ENCODE assay signal across 8 cellular contexts in genomic region chr12:6662906-6663742, GRCh38. TPM values are rescaled to one million over a fixed set of nuclear protein-coding genes. Genes with fewer than 3 reads are reported as not detected.
DNase-seq lines count a peak whose midpoint lies in the region; ATAC-seq, FAIRE-seq and TF ChIP-seq lines count a peak whose summit lies in the region.

Gene ING4, minus strand, starts transcription at chr12:6663119. Its CDS starts 18 bp downstream, at chr12:6663101.

- peaks cover 30% of the 10 kb centered on the region for H3K36me3 ChIP-seq in KOPT-K1 (ENCODE audit: insufficient read depth, low read length)
- peaks cover 17 to 35% (median 25%) of the 10 kb centered on the region in 4 donors for H3K36me3 ChIP-seq in esophagus muscularis mucosa
- peaks cover 12 to 23% of the 10 kb centered on the region in 2 donors for H3K36me3 ChIP-seq in muscle layer of duodenum (ENCODE audit: control insufficient read depth in 1 of 2, insufficient read depth in 2 of 2, low read length in 2 of 2)

- H3K27ac ChIP-seq in KOPT-K1 (ENCODE audit: low read depth, low read length, poor library complexity, severe bottlenecking) (peak within 1 kb of the TSS; percentile 75), esophagus muscularis mucosa (replicated peaks in 1 of 4) (peak within 1 kb of the TSS; percentile 77 to 84 (median 82)), muscle layer of duodenum (ENCODE audit: low read length) (peak within 1 kb of the TSS; percentile 80)

- TF ChIP-seq CTCF in esophagus muscularis mucosa (IDR thresholded peaks at IDR 0.05) = peak in 1 of 3 experiments; percentile 4

- 2% methylated on average over 30 of the region's 37 CpGs for WGBS in esophagus muscularis mucosa

- peaks cover 13 to 40% (median 21%) of the 10 kb centered on the region in 4 donors for H3K4me1 ChIP-seq in esophagus muscularis mucosa
- H3K4me1 ChIP-seq in muscle layer of duodenum (ENCODE audit: control insufficient read depth in 1 of 2, insufficient read depth in 2 of 2, low read length in 2 of 2) = peaks cover 10% of the 10 kb centered on the region in 2 donors

- H3K9me3 ChIP-seq in KOPT-K1 (ENCODE audit: insufficient read depth, low read length, poor library complexity, severe bottlenecking) (no peaks in the 10 kb centered on the region), esophagus muscularis mucosa (no peaks in the 10 kb centered on the region), muscle layer of duodenum (ENCODE audit: control insufficient read depth in 1 of 2, low read length in 2 of 2) (no peaks in the 10 kb centered on the region)

- no peak for TF ChIP-seq EP300 in esophagus muscularis mucosa (IDR thresholded peaks at IDR 0.05)

- H3K4me3 Mint-ChIP-seq in activated T-cell treated with anti-CD3 and anti-CD28 coated beads, Interleukin-2, amount 50 U/mL, for 72 hours = peak within 1 kb of the TSS; percentile 92 to 100

- H3K4me1 Mint-ChIP-seq in activated T-cell treated with anti-CD3 and anti-CD28 coated beads, Interleukin-2, amount 50 U/mL, for 72 hours (ENCODE audit: low read depth) = peaks cover 36% of the 10 kb centered on the region

- H3K27me3 ChIP-seq in esophagus muscularis mucosa (no peaks in the 10 kb centered on the region), muscle layer of duodenum (ENCODE audit: low read depth, low read length) (no peaks in the 10 kb centered on the region)

- H3K4me3 ChIP-seq in esophagus muscularis mucosa = peak within 1 kb of the TSS; percentile 74 to 88 (median 82)
- H3K4me3 ChIP-seq in muscle layer of duodenum (ENCODE audit: low read depth in 1 of 2, low read length in 2 of 2) = peak within 1 kb of the TSS; percentile 90 to 95

- peaks cover 2 to 8% of the 10 kb centered on the region in 2 donors for H3K36me3 Mint-ChIP-seq in activated T-cell treated with anti-CD3 and anti-CD28 coated beads, Interleukin-2, amount 50 U/mL, for 72 hours (ENCODE audit: insufficient read depth in 2 of 2)

- peak; percentile 99 for ATAC-seq in GM21786 (IDR thresholded peaks at IDR 0.05; ENCODE audit: unreplicated experiment)
- ATAC-seq in activated T-cell treated with anti-CD3 and anti-CD28 coated beads, Interleukin-2, amount 50 U/mL, for 72 hours (replicated peaks in 1 of 2) = peak; percentile 100

- peak within 1 kb of the TSS; percentile 79 for H3K27ac Mint-ChIP-seq in activated T-cell treated with anti-CD3 and anti-CD28 coated beads, Interleukin-2, amount 50 U/mL, for 72 hours

- DNase-seq in DMS79 (lab: John Stamatoyannopoulos, UW) = peak; percentile 99
- peak; percentile 98 for DNase-seq in RCC 7860 (ENCODE audit: low spot score)
- peak; percentile 94 to 97 for DNase-seq in activated T-cell treated with anti-CD3 and anti-CD28 coated beads, Interleukin-2, amount 50 U/mL, for 72 hours
- DNase-seq in esophagus muscularis mucosa (ENCODE audit: extremely low spot score) = peak; percentile 99
- peak; percentile 95 to 97 for DNase-seq in stimulated activated CD8-positive, alpha-beta memory T cell treated with anti-CD3 and anti-CD28 coated beads, Interleukin-7, amount 100 ng/mL, for 4 hours (ENCODE audit: low read depth in 2 of 2)

- H3K27me3 Mint-ChIP-seq in activated T-cell treated with anti-CD3 and anti-CD28 coated beads, Interleukin-2, amount 50 U/mL, for 72 hours (ENCODE audit: low read depth) = no peaks in the 10 kb centered on the region

- FAIRE-seq in RCC 7860 (lab: Jason Lieb, UNC) = peak; percentile 90

- intact Hi-C loops in esophagus muscularis mucosa (cut with DNase I) = loop anchor here (2.0 to 5.0 kb wide), 2 partner anchors 26 to 59 kb away; partner anchors contain the start of genes COPS7A and ZNF384

- TF ChIP-seq POLR2A in esophagus muscularis mucosa (IDR thresholded peaks at IDR 0.05; ENCODE audit: low read depth) = no peak

- no peaks in the 10 kb centered on the region for H3K9me3 Mint-ChIP-seq in activated T-cell treated with anti-CD3 and anti-CD28 coated beads, Interleukin-2, amount 50 U/mL, for 72 hours

RNA-seq across cellular contexts. Expression of gene ING4, which starts in this region (rescaled TPM):
- 10 to 100 TPM; 27.6 to 28.0 TPM for total RNA-seq in activated T-cell treated with anti-CD3 and anti-CD28 coated beads, Interleukin-2, amount 50 U/mL, for 72 hours
- 10 to 100 TPM; 45.1 to 58.3 (median 49.9) TPM for total RNA-seq in esophagus muscularis mucosa

Comparison
In these comparisons a context has a peak if more than half of its experiments do, and no peak if none do; other contexts are left out.
1. Peak in every context shown above with its lines: DNase-seq, ATAC-seq, H3K4me3 ChIP-seq and H3K27ac ChIP-seq.